ENCODE assay signal across 13 cellular contexts in genomic region chr7:126720232-126720631, GRCh38.
DNase-seq lines count a peak whose midpoint lies in the region; ATAC-seq, FAIRE-seq and TF ChIP-seq lines count a peak whose summit lies in the region.
"Had no signal": no experiment of that assay in that cellular context is flagged by ENCODE, and none has a peak within 500 bp of the region (broad histone marks: within the 10 kb centered on the region; RNA-seq: fewer than 3 reads in every experiment).

No MANE protein-coding gene starts in this region.

- BruUV-seq in HepG2 (replicated peaks; lab: Mats Ljungman, UMichigan): no TSS peak

- H4K20me1 ChIP-seq in hepatocyte (ENCODE audit: insufficient read depth, poor library complexity, severe bottlenecking): no peaks in the 10 kb centered on the region
- no peaks in the 10 kb centered on the region for H4K20me1 ChIP-seq in HepG2 (ENCODE audit: insufficient read depth, low read length)

- ATAC-seq in GM18511 (IDR thresholded peaks at IDR 0.05; ENCODE audit: unreplicated experiment) (peak; percentile 92), GM19467 (IDR thresholded peaks at IDR 0.05; ENCODE audit: unreplicated experiment) (peak; percentile 87), HG02852 (IDR thresholded peaks at IDR 0.05; ENCODE audit: unreplicated experiment) (peak; percentile 96), HG03442 (IDR thresholded peaks at IDR 0.05; ENCODE audit: unreplicated experiment) (peak; percentile 92), HepG2 (no peak), upper lobe of left lung (ENCODE audit: low FRiP score in 2 of 2) (no peak)
- ATAC-seq: HCT116, Right ventricle myocardium inferior had no signal

- in situ Hi-C loops in HepG2 (cut with HindIII; ENCODE audit: extremely low pct_ligation_motif_present, low pct_unique_long_range_greater_than_20kb): no loop called here

- H3K27me3 ChIP-seq in hepatocyte (no peaks in the 10 kb centered on the region), HepG2 (ENCODE audit: control insufficient read depth in 1 of 2, insufficient read depth in 2 of 2, low read length in 2 of 2) (no peaks in the 10 kb centered on the region), upper lobe of left lung (no peaks in the 10 kb centered on the region)
- H3K27me3 ChIP-seq: spleen, vagina had no signal

- H3K79me2 ChIP-seq in hepatocyte (no peaks in the 10 kb centered on the region), HepG2 (ENCODE audit: insufficient read depth, low read length) (no peaks in the 10 kb centered on the region)

- no peak overlapping the region for H3K9ac ChIP-seq in HepG2 (ENCODE audit: insufficient read depth, low read depth, low read length)

- intact Hi-C loops in HepG2 (cut with micrococcal nuclease; ENCODE audit: unreplicated experiment): no loop called here

- H3K27ac ChIP-seq in hepatocyte: no peak overlapping the region
- H3K27ac ChIP-seq in HepG2 (ENCODE audit: extremely low read length, insufficient read depth, low read length): no peak overlapping the region
- no peak overlapping the region for H3K27ac ChIP-seq in upper lobe of left lung
- H3K27ac ChIP-seq: spleen, vagina had no signal

- H3K9me3 ChIP-seq in hepatocyte (ENCODE audit: low read depth) (no peaks in the 10 kb centered on the region), HepG2 (ENCODE audit: low read length) (no peaks in the 10 kb centered on the region), upper lobe of left lung (no peaks in the 10 kb centered on the region)
- H3K9me3 ChIP-seq: spleen, vagina had no signal

- H3K4me1 ChIP-seq in hepatocyte (ENCODE audit: insufficient read depth) (no peaks in the 10 kb centered on the region), HepG2 (ENCODE audit: insufficient read depth, low read length) (no peaks in the 10 kb centered on the region), upper lobe of left lung (no peaks in the 10 kb centered on the region)
- H3K4me1 ChIP-seq: spleen, vagina had no signal

- CTCF ChIA-PET in HepG2 (lab: Yijun Ruan, JAX; ENCODE audit: low intra/inter-chr PET ratio, low total read pairs): no interaction called here

- H3K4me3 ChIP-seq in hepatocyte: no peak overlapping the region
- no peak overlapping the region for H3K4me3 ChIP-seq in HepG2 (replicated peaks in 1 of 3; ENCODE audit: insufficient read depth in 1 of 3, low read depth in 2 of 3, low read length in 3 of 3)
- no peak overlapping the region for H3K4me3 ChIP-seq in upper lobe of left lung
- H3K4me3 ChIP-seq: spleen, vagina had no signal

- TF ChIP-seq CTCF in hepatocyte (IDR thresholded peaks at IDR 0.05; ENCODE audit: poor library complexity): no peak
- no peak for TF ChIP-seq CTCF in HepG2 (CRISPR knock-in tag; IDR thresholded peaks at IDR 0.05)
- no peak for TF ChIP-seq CTCF in upper lobe of left lung (IDR thresholded peaks at IDR 0.05)

- WGBS in hepatocyte (ENCODE audit: low lambda C conversion rate, missing lambda C conversion rate): 85% methylated on average over 2 of the region's 2 CpGs
- WGBS in HepG2 (ENCODE audit: low lambda C conversion rate): 3% methylated on average over 2 of the region's 2 CpGs
- 82 to 95% methylated on average over 2 of the region's 2 CpGs for WGBS in upper lobe of left lung, 2 donors

- H3K9me2 ChIP-seq in hepatocyte (replicated peaks; ENCODE audit: insufficient read depth): no peaks in the 10 kb centered on the region

- no peak overlapping the region for H3K4me2 ChIP-seq in hepatocyte
- H3K4me2 ChIP-seq in HepG2 (ENCODE audit: low read depth, low read length): no peak overlapping the region

- DNase-seq in hepatocyte (ENCODE audit: low spot score): no peak
- no peak for DNase-seq in HepG2 (ENCODE audit: low spot score)
- DNase-seq in activated CD4-positive, alpha-beta T cell treated with anti-CD3 and anti-CD28 coated beads, Interleukin-2, amount 50 U/mL, for 48 hours: no peak
- DNase-seq in upper lobe of left lung: no peak
- DNase-seq: spleen had no signal

- no peak for TF ChIP-seq RAD21 in HepG2 (CRISPR knock-in tag; IDR thresholded peaks at IDR 0.05)

- POLR2A ChIA-PET in HepG2 (lab: Yijun Ruan, JAX): no interaction called here

- H3K36me3 ChIP-seq in hepatocyte (replicated peaks; ENCODE audit: insufficient read depth, low read depth) (no peaks in the 10 kb centered on the region), HepG2 (replicated peaks in 1 of 2; ENCODE audit: control insufficient read depth in 1 of 2, insufficient read depth in 2 of 2, low read length in 2 of 2) (no peaks in the 10 kb centered on the region), upper lobe of left lung (no peaks in the 10 kb centered on the region)
- H3K36me3 ChIP-seq: spleen, vagina had no signal

- TF ChIP-seq POLR2A in HepG2 (IDR thresholded peaks at IDR 0.05; ENCODE audit: insufficient read depth in 1 of 2, low read depth in 2 of 2, low read length in 2 of 2) (no peak), upper lobe of left lung (IDR thresholded peaks at IDR 0.05) (no peak)

- no peak overlapping the region for H2AFZ ChIP-seq in hepatocyte
- H2AFZ ChIP-seq in HepG2 (ENCODE audit: low read length): no peak overlapping the region

- TF ChIP-seq EP300 in HepG2 (IDR thresholded peaks at IDR 0.05; ENCODE audit: low read depth in 2 of 2, low read length in 2 of 2): no peak
- TF ChIP-seq EP300 in HepG2 (CRISPR knock-in tag; IDR thresholded peaks at IDR 0.05; ENCODE audit: borderline replicate concordance): no peak
- no peak for TF ChIP-seq EP300 in upper lobe of left lung (IDR thresholded peaks at IDR 0.05)

- no peak for FAIRE-seq in HepG2 (lab: Jason Lieb, UNC)
- FAIRE-seq: G401.6 had no signal

TF ChIP-seq in HepG2, 621 proteins besides CTCF, POLR2A, EP300 and RAD21:
- TF ChIP-seq THRA (CRISPR knock-in tag; IDR thresholded peaks at IDR 0.05; ENCODE audit: borderline replicate concordance): no peak

Comparison
In these comparisons a context has a peak if more than half of its experiments do, and no peak if none do; other contexts are left out.
1. ATAC-seq: peak in GM18511 (single experiment), GM19467 (single experiment), HG02852 (single experiment) and HG03442 (single experiment); none in HepG2 (single experiment) and upper lobe of left lung (0 of 2).